Comparison of ENCODE assay signal across 8 cellular contexts in the genomic region with DNA sequence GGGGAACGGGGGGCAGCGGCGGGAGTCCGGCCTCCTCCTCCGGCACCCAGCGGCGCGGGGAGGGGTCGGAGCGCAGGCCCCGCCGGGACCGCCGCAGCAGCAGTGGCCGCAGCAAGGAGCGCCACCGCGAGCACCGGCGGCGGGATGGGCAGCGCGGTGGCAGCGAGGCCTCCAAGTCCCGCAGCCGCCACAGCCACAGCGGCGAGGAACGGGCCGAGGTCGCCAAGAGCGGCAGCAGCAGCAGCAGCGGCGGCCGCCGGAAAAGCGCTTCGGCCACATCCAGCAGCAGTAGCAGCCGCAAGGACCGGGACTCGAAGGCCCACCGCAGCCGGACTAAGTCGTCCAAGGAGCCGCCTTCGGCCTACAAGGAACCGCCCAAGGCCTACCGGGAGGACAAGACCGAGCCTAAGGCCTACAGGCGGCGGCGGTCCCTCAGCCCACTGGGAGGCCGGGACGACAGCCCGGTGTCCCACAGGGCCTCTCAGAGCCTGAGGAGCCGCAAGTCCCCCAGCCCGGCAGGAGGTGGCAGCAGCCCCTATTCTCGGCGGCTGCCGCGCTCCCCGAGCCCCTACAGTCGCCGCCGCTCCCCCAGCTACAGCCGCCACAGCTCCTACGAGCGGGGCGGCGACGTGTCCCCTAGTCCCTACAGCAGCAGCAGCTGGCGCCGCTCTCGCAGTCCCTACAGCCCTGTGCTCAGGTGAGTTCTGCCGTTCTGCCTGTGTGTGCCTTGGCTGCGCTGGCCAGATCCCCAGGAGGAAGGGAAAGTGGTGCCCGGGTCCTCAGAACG. TPM values are rescaled to one million over a fixed set of nuclear protein-coding genes. Genes with fewer than 3 reads are reported as not detected.
DNase-seq lines count a peak whose midpoint lies in the region; ATAC-seq and TF ChIP-seq lines count a peak whose summit lies in the region.

No MANE protein-coding gene starts in this region.

- H3K27ac ChIP-seq in neural progenitor cell (peak overlapping the region; percentile 94), subcutaneous abdominal adipose tissue (ENCODE audit: low read depth, low read length) (peak overlapping the region; percentile 94)

- peak overlapping the region; percentile 83 for H3K9ac ChIP-seq in neural progenitor cell
- peak overlapping the region; percentile 85 to 98 (median 97) for H3K9ac ChIP-seq in subcutaneous abdominal adipose tissue (ENCODE audit: low read length in 5 of 5)

- TF ChIP-seq CTCF in fibroblast of villous mesenchyme (IDR thresholded peaks at IDR 0.05; ENCODE audit: insufficient read depth, low read depth, low read length) (peak; percentile 43), neural progenitor cell (IDR thresholded peaks at IDR 0.05) (peak; percentile 43)

- H3K4me1 ChIP-seq in neural progenitor cell (peaks cover 18% of the 10 kb centered on the region), subcutaneous abdominal adipose tissue (ENCODE audit: control insufficient read depth in 5 of 5, insufficient read depth in 5 of 5, low read length in 5 of 5) (peaks cover 2 to 50% (median 47%) of the 10 kb centered on the region in 5 donors)

- H3K4me3 ChIP-seq in fibroblast of villous mesenchyme (ENCODE audit: low read depth, low read length), result peak overlapping the region; percentile 94
- H3K4me3 ChIP-seq in neural progenitor cell, result peak overlapping the region; percentile 84
- peak overlapping the region; percentile 80 to 96 (median 93) for H3K4me3 ChIP-seq in subcutaneous abdominal adipose tissue (ENCODE audit: low read depth in 1 of 5, low read length in 5 of 5)

- peaks cover 22% of the 10 kb centered on the region for H3K36me3 Mint-ChIP-seq in neural progenitor cell

- H3K27me3 Mint-ChIP-seq in neural progenitor cell (ENCODE audit: insufficient read depth, low read depth), result peaks cover 8% of the 10 kb centered on the region

- no peak overlapping the region for H2AFZ ChIP-seq in neural progenitor cell (replicated peaks)

- DNase-seq in C1 segment of cervical spinal cord (lab: John Stamatoyannopoulos, UW) (peak in 13 of 14 donors; percentile 10 to 67 (median 42)), RKO (ENCODE audit: low spot score) (peak; percentile 40), fibroblast of villous mesenchyme (ENCODE audit: low read depth) (peak; percentile 61), neural progenitor cell (ENCODE audit: low spot score) (peak; percentile 91)
- DNase-seq in activated effector memory CD4-positive, alpha-beta T cell treated with Interleukin-2 at 50 U/mL for 16 hours, result peak; percentile 52

- peaks cover 6% of the 10 kb centered on the region for H3K9me3 Mint-ChIP-seq in neural progenitor cell

- H4K20me1 ChIP-seq in neural progenitor cell (ENCODE audit: low read depth), result peaks cover 47% of the 10 kb centered on the region

- H3K4me2 ChIP-seq in neural progenitor cell, result peak overlapping the region; percentile 93

- TF ChIP-seq POLR2A in GM19193 (IDR thresholded peaks at IDR 0.05; ENCODE audit: extremely low read depth, insufficient read depth, insufficient read length), result peak; percentile 49

- ATAC-seq in HG03457 (IDR thresholded peaks at IDR 0.05; ENCODE audit: unreplicated experiment), result peak; percentile 17

- H3K79me2 ChIP-seq in neural progenitor cell (ENCODE audit: low read depth), result peaks cover 69% of the 10 kb centered on the region

- peak overlapping the region; percentile 99 for H3K27ac Mint-ChIP-seq in neural progenitor cell

- no peaks in the 10 kb centered on the region for H3K27me3 ChIP-seq in neural progenitor cell
- no peaks in the 10 kb centered on the region for H3K27me3 ChIP-seq in subcutaneous abdominal adipose tissue (ENCODE audit: control insufficient read depth in 5 of 5, insufficient read depth in 4 of 5, low read length in 5 of 5)

- H3F3A ChIP-seq in neural progenitor cell (ENCODE audit: low read depth), result peaks cover 30% of the 10 kb centered on the region

- no peaks in the 10 kb centered on the region for H3K36me3 ChIP-seq in neural progenitor cell
- H3K36me3 ChIP-seq in subcutaneous abdominal adipose tissue (ENCODE audit: control insufficient read depth in 5 of 5, insufficient read depth in 5 of 5, low read length in 5 of 5), result no peaks in the 10 kb centered on the region

- H3K4me3 Mint-ChIP-seq in neural progenitor cell, result peak overlapping the region; percentile 100

- peaks cover 22% of the 10 kb centered on the region for H3K4me1 Mint-ChIP-seq in neural progenitor cell

- H3K9me3 ChIP-seq in neural progenitor cell (ENCODE audit: low read depth), result no peaks in the 10 kb centered on the region
- no peaks in the 10 kb centered on the region for H3K9me3 ChIP-seq in subcutaneous abdominal adipose tissue (ENCODE audit: control insufficient read depth in 5 of 5, low read length in 5 of 5)

RNA-seq across cellular contexts. Expression of gene CDK13, which starts 1.3 kb away (rescaled TPM):
- total RNA-seq in fibroblast of villous mesenchyme (73.1 and 82.5 TPM in 2 replicates), neural progenitor cell (ENCODE audit: low replicate concordance) (56.1 and 75.5 TPM in 2 replicates)

Comparison
In these comparisons a context has a peak if more than half of its experiments do, and no peak if none do; other contexts are left out.
1. Peak in every context shown above with its lines: DNase-seq, ATAC-seq, H3K4me3 ChIP-seq and H3K27ac ChIP-seq.
2. DNase-seq: peak in every context shown above with its lines; median percentile 91 in neural progenitor cell; 61 in fibroblast of villous mesenchyme; 52 in activated effector memory CD4-positive, alpha-beta T cell treated with Interleukin-2 at 50 U/mL for 16 hours; 42 in C1 segment of cervical spinal cord; 40 in RKO.